In the genomic region with DNA sequence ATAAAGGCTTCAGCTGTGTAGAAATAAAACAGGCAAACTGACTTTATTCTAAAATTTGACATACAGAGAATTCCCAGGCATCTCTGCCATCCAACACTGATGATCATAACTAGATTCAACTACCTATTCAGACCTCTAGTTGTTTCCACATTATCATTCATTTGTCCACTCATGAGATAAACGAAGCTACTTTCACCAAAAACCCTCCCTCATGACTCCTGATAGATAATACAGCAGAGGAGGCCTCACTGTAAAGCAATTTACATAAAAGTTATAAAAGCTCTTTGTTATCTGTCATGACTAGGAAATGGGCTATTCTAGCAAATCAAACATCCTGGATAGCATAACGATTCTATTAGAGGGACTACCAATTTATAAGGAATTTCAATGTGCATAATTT, we compare ENCODE assay signal across 17 cellular contexts. TPM values are rescaled to one million over a fixed set of nuclear protein-coding genes. Genes with fewer than 3 reads are reported as not detected.
DNase-seq lines count a peak whose midpoint lies in the region; ATAC-seq and TF ChIP-seq lines count a peak whose summit lies in the region.
"Had no signal": no experiment of that assay in that cellular context is flagged by ENCODE, and none has a peak within 500 bp of the region (broad histone marks: within the 10 kb centered on the region; RNA-seq: fewer than 3 reads in every experiment).

No MANE protein-coding gene starts in this region.

- POLR2A ChIA-PET in SK-N-SH (lab: Yijun Ruan, JAX) = no interaction called here

- peak overlapping the region in 1 of 2 experiments; percentile 2; a peak in 1 of 4 replicates for H3K4me3 ChIP-seq in SK-N-SH (ENCODE audit: low read depth in 2 of 2, low read length in 1 of 2)
- no peak overlapping the region for H3K4me3 ChIP-seq in esophagus squamous epithelium
- no peak overlapping the region for H3K4me3 ChIP-seq in heart left ventricle

- TF ChIP-seq POLR2A in esophagus squamous epithelium (IDR thresholded peaks at IDR 0.05) (no peak), heart left ventricle (IDR thresholded peaks at IDR 0.05) (no peak)

- H3K36me3 ChIP-seq in SK-N-SH (replicated peaks in 1 of 2; ENCODE audit: control insufficient read depth in 1 of 2, insufficient read depth in 2 of 2, low read length in 1 of 2) (peaks cover 0 to 4% of the 10 kb centered on the region in 2 experiments), esophagus squamous epithelium (no peaks in the 10 kb centered on the region), heart left ventricle (no peaks in the 10 kb centered on the region)
- H3K36me3 ChIP-seq: brain microvascular endothelial cell had no signal

- peaks cover 89% of the 10 kb centered on the region for H3K4me1 Mint-ChIP-seq in stimulated activated naive CD8-positive, alpha-beta T cell treated with anti-CD3 and anti-CD28 coated beads, Interleukin-15, Interleukin-2, amounts not matched to agents 100 ng/mL and 50 ng/mL, for 24 hours (ENCODE audit: low read depth)
- H3K4me1 Mint-ChIP-seq in stimulated activated naive CD8-positive, alpha-beta T cell treated with anti-CD3 and anti-CD28 coated beads, Interleukin-15, amount 100 ng/mL, for 72 hours = peaks cover 90% of the 10 kb centered on the region

- TF ChIP-seq CTCF in SK-N-SH (IDR thresholded peaks at IDR 0.05) (no peak), esophagus squamous epithelium (IDR thresholded peaks at IDR 0.05) (no peak), heart left ventricle (IDR thresholded peaks at IDR 0.05) (no peak)

- no peak for TF ChIP-seq RAD21 in SK-N-SH (IDR thresholded peaks at IDR 0.05; ENCODE audit: low read length)

- no peak overlapping the region for H2AFZ ChIP-seq in SK-N-SH (ENCODE audit: low read depth)

- CTCF ChIA-PET in SK-N-SH (lab: Yijun Ruan, JAX) = interaction anchor here (0.6 to 1.6 kb wide), 7 partner anchors 12 to 640 kb away, joined by 3 to 7 read pairs (median 3); a partner anchor contains a TSS

- TF ChIP-seq EP300 in SK-N-SH (IDR thresholded peaks at IDR 0.05; ENCODE audit: borderline replicate concordance in 1 of 2, low read depth in 1 of 2, low read length in 1 of 2) = no peak

- H3K27ac Mint-ChIP-seq in stimulated activated naive CD8-positive, alpha-beta T cell treated with anti-CD3 and anti-CD28 coated beads, Interleukin-15, Interleukin-2, amounts not matched to agents 100 ng/mL and 50 ng/mL, for 24 hours = no peak overlapping the region
- H3K27ac Mint-ChIP-seq in stimulated activated naive CD8-positive, alpha-beta T cell treated with anti-CD3 and anti-CD28 coated beads, Interleukin-15, amount 100 ng/mL, for 72 hours = no peak overlapping the region

- H3K9me3 ChIP-seq in SK-N-SH (no peaks in the 10 kb centered on the region), esophagus squamous epithelium (no peaks in the 10 kb centered on the region), heart left ventricle (no peaks in the 10 kb centered on the region)

- intact Hi-C loops in esophagus squamous epithelium (cut with DNase I) = no loop called here
- intact Hi-C loops in heart left ventricle (cut with DNase I) = loop anchor here in 1 of 10 donors (10.0 kb wide), 1 partner anchor 98 kb away; a partner anchor contains a TSS

- H3K36me3 Mint-ChIP-seq in stimulated activated naive CD8-positive, alpha-beta T cell treated with anti-CD3 and anti-CD28 coated beads, Interleukin-15, Interleukin-2, amounts not matched to agents 100 ng/mL and 50 ng/mL, for 24 hours (ENCODE audit: low read depth) = no peaks in the 10 kb centered on the region

- ATAC-seq in stimulated activated naive CD8-positive, alpha-beta T cell treated with anti-CD3 and anti-CD28 coated beads, Interleukin-15, amount 100 ng/mL, for 72 hours = no peak
- ATAC-seq in GM18867 (IDR thresholded peaks at IDR 0.05; ENCODE audit: unreplicated experiment) = no peak
- ATAC-seq in HG02870 (IDR thresholded peaks at IDR 0.05; ENCODE audit: unreplicated experiment) = no peak
- no peak for ATAC-seq in HG03108 (IDR thresholded peaks at IDR 0.05; ENCODE audit: unreplicated experiment)
- ATAC-seq in heart left ventricle = no peak

- H3K9me3 Mint-ChIP-seq in stimulated activated naive CD8-positive, alpha-beta T cell treated with anti-CD3 and anti-CD28 coated beads, Interleukin-15, Interleukin-2, amounts not matched to agents 100 ng/mL and 50 ng/mL, for 24 hours = no peaks in the 10 kb centered on the region
- no peaks in the 10 kb centered on the region for H3K9me3 Mint-ChIP-seq in stimulated activated naive CD8-positive, alpha-beta T cell treated with anti-CD3 and anti-CD28 coated beads, Interleukin-15, amount 100 ng/mL, for 72 hours
- H3K9me3 Mint-ChIP-seq: activated T-helper 2 cell treated with anti-CD3 and anti-CD28 coated beads, Interferon-gamma antibody, Interleukin-2, Interleukin-4, amounts not matched to agents 10 μg/mL and 5 μg/mL and 100 μg/mL, durations not matched to agents 14 hours and 24 hours and 36 hours; H9 had no signal

- peak overlapping the region; percentile 9 for H3K4me3 Mint-ChIP-seq in stimulated activated naive CD8-positive, alpha-beta T cell treated with anti-CD3 and anti-CD28 coated beads, Interleukin-15, Interleukin-2, amounts not matched to agents 100 ng/mL and 50 ng/mL, for 24 hours
- H3K4me3 Mint-ChIP-seq in stimulated activated naive CD8-positive, alpha-beta T cell treated with anti-CD3 and anti-CD28 coated beads, Interleukin-15, amount 100 ng/mL, for 72 hours = peak overlapping the region in 1 of 2 donors; percentile 41
- H3K4me3 Mint-ChIP-seq: H9 had no signal

- WGBS in SK-N-SH (ENCODE audit: low lambda C conversion rate) = 64% methylated on average over 2 of the region's 2 CpGs
- WGBS in esophagus squamous epithelium, 2 donors = 63 to 69% methylated on average over 2 of the region's 2 CpGs
- WGBS in heart left ventricle, 4 donors = 79 to 91% (median 87%) methylated on average over 2 of the region's 2 CpGs

- H3K4me1 ChIP-seq in SK-N-SH (ENCODE audit: control insufficient read depth in 1 of 2, insufficient read depth in 2 of 2, low read depth in 1 of 2, low read length in 1 of 2) (peaks cover 14 to 36% of the 10 kb centered on the region in 2 experiments), esophagus squamous epithelium (peaks cover 14 to 97% (median 27%) of the 10 kb centered on the region in 3 donors), heart left ventricle (peaks cover 0 to 49% (median 6%) of the 10 kb centered on the region in 12 donors)

- H4K20me1 ChIP-seq in SK-N-SH (ENCODE audit: insufficient read depth) = peaks cover 6% of the 10 kb centered on the region

- H3K9me2 ChIP-seq in SK-N-SH = no peaks in the 10 kb centered on the region

- no peak for DNase-seq in stimulated activated naive CD8-positive, alpha-beta T cell treated with anti-CD3 and anti-CD28 coated beads, Interleukin-15, amount 100 ng/mL, for 72 hours
- DNase-seq in SK-N-SH = no peak
- DNase-seq in esophagus squamous epithelium (lab: John Stamatoyannopoulos, UW) = no peak
- DNase-seq in heart left ventricle = no peak
- DNase-seq: brain microvascular endothelial cell; effector CD8-positive, alpha-beta T cell; foreskin melanocyte; H9; KBM-7; NCI-H1417 treated with DMSO at 0.1 percent for 48 hours; nucleus accumbens had no signal

- H3K9ac ChIP-seq in SK-N-SH = peak overlapping the region; percentile 32; the same call in 1 of the 2 replicates

- H3K27ac ChIP-seq in SK-N-SH (ENCODE audit: low read depth in 2 of 2, low read length in 1 of 2) = peak overlapping the region; percentile 71 to 86; a peak in 3 of 4 replicates
- peak overlapping the region in 3 of 4 donors; percentile 1 to 97 (median 97) for H3K27ac ChIP-seq in esophagus squamous epithelium
- no peak overlapping the region for H3K27ac ChIP-seq in heart left ventricle
- H3K27ac ChIP-seq: brain microvascular endothelial cell had no signal

- peak overlapping the region; percentile 54 for H3K4me2 ChIP-seq in SK-N-SH

- H3K27me3 Mint-ChIP-seq in stimulated activated naive CD8-positive, alpha-beta T cell treated with anti-CD3 and anti-CD28 coated beads, Interleukin-15, Interleukin-2, amounts not matched to agents 100 ng/mL and 50 ng/mL, for 24 hours = no peaks in the 10 kb centered on the region
- H3K27me3 Mint-ChIP-seq in stimulated activated naive CD8-positive, alpha-beta T cell treated with anti-CD3 and anti-CD28 coated beads, Interleukin-15, amount 100 ng/mL, for 72 hours = no peaks in the 10 kb centered on the region

- H3F3A ChIP-seq in SK-N-SH (replicated peaks; ENCODE audit: insufficient read depth) = peaks cover 27% of the 10 kb centered on the region

- H3K79me2 ChIP-seq in SK-N-SH (ENCODE audit: insufficient read depth) = peaks cover 84% of the 10 kb centered on the region

- H3K27me3 ChIP-seq in SK-N-SH (ENCODE audit: insufficient read depth) (no peaks in the 10 kb centered on the region), esophagus squamous epithelium (no peaks in the 10 kb centered on the region), heart left ventricle (no peaks in the 10 kb centered on the region)
- H3K27me3 ChIP-seq: brain microvascular endothelial cell had no signal

TF ChIP-seq in SK-N-SH, 30 proteins besides CTCF, POLR2A, EP300 and RAD21 (continues in another document):
- no peak for TF ChIP-seq FOXM1 (IDR thresholded peaks at IDR 0.05; ENCODE audit: low read depth)
- TF ChIP-seq ELF1 (IDR thresholded peaks at IDR 0.05) = no peak
- no peak for TF ChIP-seq TEAD4 (IDR thresholded peaks at IDR 0.05; ENCODE audit: borderline replicate concordance, insufficient read depth)
- TF ChIP-seq MEF2A (IDR thresholded peaks at IDR 0.05; ENCODE audit: borderline replicate concordance, low read depth) = no peak

RNA-seq across cellular contexts. Expression of a gene that starts 19.6 kb away (rescaled TPM):
- polyA plus RNA-seq in SK-N-SH (2012; rRNA removed) (10.1 and 12.7 TPM in 2 replicates), heart left ventricle (1 to 10 TPM; 2.6 to 7.1 TPM)
- polyA plus RNA-seq in SK-N-SH (2012; cell fraction: cytosol; rRNA removed) = 9.4 and 13.4 TPM in 2 replicates
- 11.3 and 13.1 TPM in 2 replicates for polyA plus RNA-seq in SK-N-SH (2012; cell fraction: nucleus; rRNA removed)
- total RNA-seq in esophagus squamous epithelium (10 to 100 TPM; 31.7 to 64.0 (median 56.2) TPM), heart left ventricle (10 to 100 TPM; 10.1 to 21.6 (median 13.5) TPM)

RNA-seq across cellular contexts. Expression of a gene that starts 36.6 kb away (rescaled TPM):
- polyA plus RNA-seq in SK-N-SH (2012; rRNA removed) (11.6 and 13.7 TPM in 2 replicates), heart left ventricle (1 to 10 TPM; 2.1 to 6.7 TPM)
- 7.0 and 9.5 TPM in 2 replicates for polyA plus RNA-seq in SK-N-SH (2012; cell fraction: cytosol; rRNA removed)
- polyA plus RNA-seq in SK-N-SH (2012; cell fraction: nucleus; rRNA removed) = 14.6 and 19.5 TPM in 2 replicates
- total RNA-seq in esophagus squamous epithelium (1 to 10 TPM; 2.4 to 7.1 (median 6.0) TPM), heart left ventricle (1 to 10 TPM; 2.7 to 9.2 (median 5.0) TPM)

RNA-seq across cellular contexts. Expression of a gene that starts 38.3 kb away (rescaled TPM):
- polyA plus RNA-seq in SK-N-SH (2012; rRNA removed) (not detected in 2 replicates), heart left ventricle (not detected)
- not detected in 2 replicates for polyA plus RNA-seq in SK-N-SH (2012; cell fraction: cytosol; rRNA removed)
- not detected in 2 replicates for polyA plus RNA-seq in SK-N-SH (2012; cell fraction: nucleus; rRNA removed)
- total RNA-seq in esophagus squamous epithelium (not detected), heart left ventricle (not detected)
- total RNA-seq: activated T-helper 2 cell treated with anti-CD3 and anti-CD28 coated beads, Interferon-gamma antibody, Interleukin-2, Interleukin-4, amounts not matched to agents 10 μg/mL and 5 μg/mL and 100 μg/mL, durations not matched to agents 14 hours and 24 hours and 36 hours; H9; mesenteric fat pad had no signal

RNA-seq across cellular contexts. Expression of a gene that starts 59.0 kb away (rescaled TPM):
- polyA plus RNA-seq in SK-N-SH (2012; rRNA removed) (22.1 and 25.3 TPM in 2 replicates), heart left ventricle (1 to 10 TPM; 1.8 to 8.5 TPM)
- 8.5 and 14.7 TPM in 2 replicates for polyA plus RNA-seq in SK-N-SH (2012; cell fraction: cytosol; rRNA removed)
- 32.8 and 38.6 TPM in 2 replicates for polyA plus RNA-seq in SK-N-SH (2012; cell fraction: nucleus; rRNA removed)
- total RNA-seq in esophagus squamous epithelium (10 to 100 TPM in 3 of 4 donors, 1 to 10 TPM in 1; 8.2 to 19.6 (median 17.8) TPM), heart left ventricle (1 to 10 TPM; 2.8 to 8.0 (median 4.2) TPM)

Comparison
In these comparisons a context has a peak if more than half of its experiments do, and no peak if none do; other contexts are left out.
1. H3K27ac ChIP-seq: peak in SK-N-SH (2 of 2) and esophagus squamous epithelium (3 of 4); none in heart left ventricle (0 of 12).